In the genomic region with DNA sequence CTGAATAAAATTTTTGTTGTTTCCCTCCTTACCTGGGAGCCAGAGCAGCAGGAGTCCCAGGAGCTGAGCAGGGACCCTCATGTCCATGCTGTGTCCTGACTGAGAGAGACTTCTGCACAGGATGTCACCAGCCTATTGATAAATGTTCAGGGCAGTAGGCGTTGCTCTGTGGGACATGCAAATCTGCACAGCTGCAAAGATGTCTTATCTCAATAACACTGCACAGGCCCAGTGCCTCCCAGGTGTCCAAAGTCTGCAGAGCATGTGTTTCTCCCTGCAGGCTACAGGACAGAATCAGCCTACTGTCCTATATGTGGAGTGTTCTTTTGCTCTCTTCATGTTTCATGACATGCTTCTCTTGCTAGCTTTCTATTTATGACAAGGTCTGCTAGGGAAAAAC, we compare ENCODE assay signal across 7 cellular contexts.
DNase-seq lines count a peak whose midpoint lies in the region; ATAC-seq and TF ChIP-seq lines count a peak whose summit lies in the region.
"Not testable (repeated sequence)": the region's sequence is repeated elsewhere in the genome, so short reads cannot be mapped to it uniquely, and the experiment has no call there.

No MANE protein-coding gene starts in this region.

- POLR2A ChIA-PET in OCI-LY7 (lab: Charles Lee) = not testable (repeated sequence)

- H3K9me3 ChIP-seq in OCI-LY7 (ENCODE audit: low read length) = not testable (repeated sequence)

- not testable (repeated sequence) for TF ChIP-seq CTCF in OCI-LY7 (conservative IDR thresholded peaks at IDR 0.05; ENCODE audit: low read length)

- H3K36me3 Mint-ChIP-seq in memory B cell = not testable (repeated sequence)

- BruUV-seq in OCI-LY7 (replicated peaks; lab: Mats Ljungman, UMichigan) = not testable (repeated sequence)

- H3K27ac ChIP-seq in OCI-LY7 (ENCODE audit: low read depth, low read length, poor library complexity, severe bottlenecking) = peak overlapping the region; percentile 30

- H3K27me3 Mint-ChIP-seq in memory B cell = not testable (repeated sequence)

- ATAC-seq in GM18867 (IDR thresholded peaks at IDR 0.05; ENCODE audit: unreplicated experiment) = peak; percentile 98
- peak; percentile 79 for ATAC-seq in GM19438 (IDR thresholded peaks at IDR 0.05; ENCODE audit: low read depth, unreplicated experiment)
- peak; percentile 52 for ATAC-seq in GM21723 (IDR thresholded peaks at IDR 0.05; ENCODE audit: unreplicated experiment)
- peak; percentile 59 for ATAC-seq in HG02870 (IDR thresholded peaks at IDR 0.05; ENCODE audit: unreplicated experiment)
- ATAC-seq in HG03354 (IDR thresholded peaks at IDR 0.05; ENCODE audit: poor library complexity, severe bottlenecking, unreplicated experiment) = peak; percentile 81
- peak; percentile 87 for ATAC-seq in memory B cell (ENCODE audit: low read depth)

- not testable (repeated sequence) for H4K20me1 ChIP-seq in OCI-LY7 (ENCODE audit: insufficient read depth, low read length)

- H3K36me3 ChIP-seq in OCI-LY7 (ENCODE audit: insufficient read depth, low read length) = not testable (repeated sequence)

- H3K4me2 ChIP-seq in OCI-LY7 (ENCODE audit: low read length) = peak overlapping the region; percentile 42; the same call in 1 of the 2 replicates

- peaks cover 14% of the 10 kb centered on the region for H3K4me1 ChIP-seq in OCI-LY7 (ENCODE audit: insufficient read depth, low read length, poor library complexity, severe bottlenecking)

- intact Hi-C loops in OCI-LY7 (cut with micrococcal nuclease; ENCODE audit: unreplicated experiment) = not testable (repeated sequence)

- H3K4me3 Mint-ChIP-seq in memory B cell = peak overlapping the region; percentile 82

- CTCF ChIA-PET in OCI-LY7 (lab: Charles Lee; ENCODE audit: unreplicated experiment) = not testable (repeated sequence)

- H3K9me3 Mint-ChIP-seq in memory B cell = not testable (repeated sequence)

- H3K4me1 Mint-ChIP-seq in memory B cell = not testable (repeated sequence)

- not testable (repeated sequence) for H3K27ac Mint-ChIP-seq in memory B cell

- H2AFZ ChIP-seq in OCI-LY7 (ENCODE audit: low read length) = not testable (repeated sequence)

- H3K79me2 ChIP-seq in OCI-LY7 (ENCODE audit: insufficient read depth, low read depth, low read length) = not testable (repeated sequence)

- peak; percentile 57 for DNase-seq in OCI-LY7 (ENCODE audit: low spot score)
- not testable (repeated sequence) for DNase-seq in memory B cell (ENCODE audit: low spot score in 2 of 2)

- not testable (repeated sequence) for H3K9me2 ChIP-seq in OCI-LY7 (ENCODE audit: insufficient read depth, low read length)

- not testable (repeated sequence) for H3K4me3 ChIP-seq in OCI-LY7 (ENCODE audit: low read depth, low read length, poor library complexity, severe bottlenecking)
